ENCODE assay signal across 20 cellular contexts in genomic region chr19:24078688-24079087, GRCh38. TPM values are rescaled to one million over a fixed set of nuclear protein-coding genes. Genes with fewer than 3 reads are reported as not detected.
DNase-seq lines count a peak whose midpoint lies in the region; ATAC-seq, FAIRE-seq and TF ChIP-seq lines count a peak whose summit lies in the region.
"Had no signal": no experiment of that assay in that cellular context is flagged by ENCODE, and none has a peak within 500 bp of the region (broad histone marks: within the 10 kb centered on the region; RNA-seq: fewer than 3 reads in every experiment).

No MANE protein-coding gene starts in this region.

- peaks cover 5 to 6% (median 6%) of the 10 kb centered on the region in 3 donors for H3K9me3 Mint-ChIP-seq in T-cell

- POLR2A ChIA-PET in T-cell (lab: Charles Lee): no interaction called here

- DNase-seq in NCI-H524 treated with DMSO at 0.1 percent for 48 hours (lab: John Stamatoyannopoulos, UW): peak; percentile 63
- DNase-seq in iPS DF 19.7 (ENCODE audit: low read depth, low spot score): peak; percentile 17
- no peak for DNase-seq in T-cell
- no peak for DNase-seq in tibial nerve (ENCODE audit: low spot score in 2 of 2)
- DNase-seq in activated T-cell treated with anti-CD3 and anti-CD28 coated beads for 4 hours: no peak
- no peak for DNase-seq in RCC 7860 (ENCODE audit: low spot score)
- DNase-seq: Caco-2, DMS79, GM23248, HFFc6, KG1, NCI-H1048, NCI-H446 treated with DMSO at 0.1 percent for 48 hours had no signal

- no peak for FAIRE-seq in RCC 7860 (lab: Jason Lieb, UNC)
- FAIRE-seq: GM12878, GM18507 had no signal

- H3K36me3 Mint-ChIP-seq in T-cell: peaks cover 64% of the 10 kb centered on the region

- H3K4me1 ChIP-seq in HUES48 (ENCODE audit: control insufficient read depth, insufficient read depth, low read length) (peaks cover 52% of the 10 kb centered on the region), neutrophil (ENCODE audit: control insufficient read depth in 1 of 2, insufficient read depth in 1 of 2, low read depth in 1 of 2, low read length in 1 of 2) (peaks cover 57 to 62% of the 10 kb centered on the region in 2 experiments), tibial nerve (no peaks in the 10 kb centered on the region)
- H3K4me1 ChIP-seq: Caco-2, SJSA1 had no signal

- H3K27ac ChIP-seq in HUES48 (ENCODE audit: low read depth, low read length): peak overlapping the region; percentile 60
- peak overlapping the region; percentile 85 for H3K27ac ChIP-seq in neutrophil
- no peak overlapping the region for H3K27ac ChIP-seq in tibial nerve
- H3K27ac ChIP-seq: GM23248, HL-60, SJSA1 had no signal

- no peaks in the 10 kb centered on the region for H3K27me3 ChIP-seq in HUES48 (ENCODE audit: control insufficient read depth, insufficient read depth, low read length)
- H3K27me3 ChIP-seq in neutrophil: no peaks in the 10 kb centered on the region
- no peaks in the 10 kb centered on the region for H3K27me3 ChIP-seq in tibial nerve
- H3K27me3 ChIP-seq: SJSA1 had no signal

- H3K27ac Mint-ChIP-seq in T-cell: no peak overlapping the region
- H3K27ac Mint-ChIP-seq: CD14-positive monocyte, HFFc6 had no signal

- no peaks in the 10 kb centered on the region for H3K27me3 Mint-ChIP-seq in T-cell

- 0 out of 2 replicates have a peak overlapping the region, but pooled peaks have one; percentile 9 for H3K4me3 ChIP-seq in HUES48 (ENCODE audit: low read depth, low read length)
- H3K4me3 ChIP-seq in neutrophil (ENCODE audit: low read depth in 1 of 2, low read length in 1 of 2): no peak overlapping the region
- no peak overlapping the region for H3K4me3 ChIP-seq in tibial nerve
- H3K4me3 ChIP-seq: GM12878, GM23248, SJSA1 had no signal

- H3K4me1 Mint-ChIP-seq in T-cell: peaks cover 3 to 5% (median 3%) of the 10 kb centered on the region in 3 donors

- WGBS in tibial nerve, 2 donors: 86 to 89% methylated on average over 4 of the region's 4 CpGs

- H3K9ac ChIP-seq in HUES48 (ENCODE audit: low read depth, low read length): no peak overlapping the region
- H3K9ac ChIP-seq: GM23248 had no signal

- ATAC-seq in T-cell (replicated peaks in 1 of 4): no peak
- ATAC-seq: GM12878 had no signal

- no peak for TF ChIP-seq EP300 in tibial nerve (IDR thresholded peaks at IDR 0.05)

- CTCF ChIA-PET in T-cell (lab: Charles Lee): interaction anchor here (0.5 to 0.6 kb wide), 2 partner anchors 66 to 806 kb away, joined by 3 to 4 read pairs; no protein-coding TSS in a partner anchor

- no peak for TF ChIP-seq POLR2A in tibial nerve (IDR thresholded peaks at IDR 0.05)

- no peak overlapping the region for H3K4me3 Mint-ChIP-seq in T-cell
- H3K4me3 Mint-ChIP-seq: CD14-positive monocyte, HFFc6 had no signal

- TF ChIP-seq CTCF in neutrophil (IDR thresholded peaks at IDR 0.05): no peak
- no peak for TF ChIP-seq CTCF in tibial nerve (IDR thresholded peaks at IDR 0.05)

- H3K9me3 ChIP-seq in HUES48 (ENCODE audit: control insufficient read depth, insufficient read depth, low read length) (peaks cover 19% of the 10 kb centered on the region), neutrophil (no peaks in the 10 kb centered on the region), tibial nerve (no peaks in the 10 kb centered on the region)
- H3K9me3 ChIP-seq: Caco-2, SJSA1 had no signal

- H3K36me3 ChIP-seq in HUES48 (ENCODE audit: control insufficient read depth, insufficient read depth, low read length) (peaks cover 22% of the 10 kb centered on the region), neutrophil (no peaks in the 10 kb centered on the region), tibial nerve (peaks cover 0 to 21% (median 0%) of the 10 kb centered on the region in 3 donors)

RNA-seq across cellular contexts. Expression of gene ZNF254, which starts 8.3 kb away (rescaled TPM):
- total RNA-seq in T-cell (10 to 100 TPM in 4 of 5 donors, 1 to 10 TPM in 1; 9.8 to 15.4 (median 13.8) TPM), tibial nerve (10 to 100 TPM; 15.6 to 21.9 (median 18.4) TPM)

Comparison
In these comparisons a context has a peak if more than half of its experiments do, and no peak if none do; other contexts are left out.
1. H3K27ac ChIP-seq: peak in HUES48 (single experiment) and neutrophil (single experiment); none in tibial nerve (0 of 4).
2. DNase-seq: peak in NCI-H524 treated with DMSO at 0.1 percent for 48 hours (single experiment) and iPS DF 19.7 (single experiment); none in T-cell (0 of 34), tibial nerve (0 of 2), activated T-cell treated with anti-CD3 and anti-CD28 coated beads for 4 hours (single experiment) and RCC 7860 (single experiment).